Comparison of ENCODE assay signal across 9 cellular contexts in the genomic region with DNA sequence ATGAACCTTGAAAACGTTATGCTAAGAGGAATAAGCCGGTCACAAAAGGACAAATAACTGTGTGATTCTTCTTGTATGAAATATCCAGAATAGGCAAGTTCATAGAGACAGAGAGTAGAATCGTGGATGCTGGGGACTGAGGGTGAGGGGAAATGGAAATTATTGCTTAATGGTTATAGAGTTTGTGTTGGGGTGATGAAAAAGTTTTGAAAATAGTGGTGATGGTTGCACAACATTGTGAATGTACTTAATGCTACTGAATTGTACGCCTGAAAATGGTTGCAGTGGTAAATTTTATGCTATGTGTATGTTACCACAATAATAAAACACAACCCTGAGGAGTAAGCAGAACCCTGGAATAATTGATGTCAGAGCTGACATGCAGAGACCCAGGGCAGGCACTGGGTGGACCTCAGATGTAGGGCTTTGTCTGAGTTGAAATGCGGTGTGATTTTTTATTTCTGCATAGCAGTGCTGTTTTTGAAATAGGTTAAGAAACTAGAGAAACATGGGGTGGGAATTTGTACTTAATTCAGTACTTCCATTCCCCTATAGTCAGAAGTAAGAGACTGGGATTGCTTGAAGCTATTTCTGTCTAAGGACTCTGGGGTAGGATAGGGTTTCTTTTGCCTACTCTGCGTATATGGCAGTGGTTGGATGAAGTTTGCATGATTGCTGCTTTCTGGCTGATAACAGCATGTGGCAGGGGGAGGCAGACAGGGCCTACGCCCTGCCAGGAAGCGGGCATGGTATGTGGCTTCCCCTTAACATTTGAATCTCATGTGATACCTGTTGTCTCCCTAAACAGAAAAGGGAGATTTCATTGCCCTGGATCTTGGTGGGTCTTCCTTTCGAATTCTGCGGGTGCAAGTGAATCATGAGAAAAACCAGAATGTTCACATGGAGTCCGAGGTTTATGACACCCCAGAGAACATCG. TPM values are rescaled to one million over a fixed set of nuclear protein-coding genes. Genes with fewer than 3 reads are reported as not detected.
DNase-seq lines count a peak whose midpoint lies in the region; ATAC-seq lines count a peak whose summit lies in the region.
"Had no signal": no experiment of that assay in that cellular context is flagged by ENCODE, and none has a peak within 500 bp of the region (broad histone marks: within the 10 kb centered on the region; RNA-seq: fewer than 3 reads in every experiment).

No MANE protein-coding gene starts in this region.

- H3K36me3 Mint-ChIP-seq in T-helper 17 cell (ENCODE audit: low read depth): peaks cover 4% of the 10 kb centered on the region
- peaks cover 95% of the 10 kb centered on the region for H3K36me3 Mint-ChIP-seq in stimulated activated effector memory CD8-positive, alpha-beta T cell treated with anti-CD3 and anti-CD28 coated beads, Interleukin-12 subunit alpha, Interleukin-12 subunit beta, amount 100 ng/mL, for 72 hours
- H3K36me3 Mint-ChIP-seq: naive B cell had no signal

- H3K4me3 Mint-ChIP-seq in T-helper 17 cell: peak overlapping the region; percentile 81
- no peak overlapping the region for H3K4me3 Mint-ChIP-seq in stimulated activated effector memory CD8-positive, alpha-beta T cell treated with anti-CD3 and anti-CD28 coated beads, Interleukin-12 subunit alpha, Interleukin-12 subunit beta, amount 100 ng/mL, for 72 hours
- H3K4me3 Mint-ChIP-seq: naive B cell had no signal

- H3K9me3 Mint-ChIP-seq in stimulated activated effector memory CD8-positive, alpha-beta T cell treated with anti-CD3 and anti-CD28 coated beads, Interleukin-12 subunit alpha, Interleukin-12 subunit beta, amount 100 ng/mL, for 72 hours: no peaks in the 10 kb centered on the region
- H3K9me3 Mint-ChIP-seq: naive B cell had no signal

- peak overlapping the region; percentile 97 for H3K27ac Mint-ChIP-seq in T-helper 17 cell
- peak overlapping the region; percentile 75 for H3K27ac Mint-ChIP-seq in stimulated activated effector memory CD8-positive, alpha-beta T cell treated with anti-CD3 and anti-CD28 coated beads, Interleukin-12 subunit alpha, Interleukin-12 subunit beta, amount 100 ng/mL, for 72 hours

- H3K27me3 Mint-ChIP-seq in T-helper 17 cell: no peaks in the 10 kb centered on the region
- H3K27me3 Mint-ChIP-seq: naive B cell had no signal

- peak; percentile 11 for DNase-seq in NK-92 treated with Interleukin-12 subunit alpha and Interleukin-12 subunit beta, amount 100 ng/mL, for 24 hours (lab: John Stamatoyannopoulos, UW)
- DNase-seq in NK-92 (lab: John Stamatoyannopoulos, UW; ENCODE audit: unreplicated experiment): no peak
- DNase-seq in T-helper 17 cell: peak in 2 of 3 donors; percentile 38 to 41
- DNase-seq in effector CD4-positive, alpha-beta T cell: peak; percentile 24
- DNase-seq in stimulated activated effector memory CD8-positive, alpha-beta T cell treated with anti-CD3 and anti-CD28 coated beads, Interleukin-12 subunit alpha, Interleukin-12 subunit beta, amount 100 ng/mL, for 72 hours (ENCODE audit: low spot score in 2 of 2): no peak
- DNase-seq in hypothalamus (lab: John Stamatoyannopoulos, UW): no peak
- no peak for DNase-seq in stimulated activated CD4-positive, alpha-beta T cell treated with anti-CD3 and anti-CD28 coated beads, Interleukin-2, amount 100 ng/mL, for 48 hours
- DNase-seq: naive B cell had no signal

- peaks cover 46% of the 10 kb centered on the region for H3K4me1 Mint-ChIP-seq in T-helper 17 cell
- peaks cover 56% of the 10 kb centered on the region for H3K4me1 Mint-ChIP-seq in stimulated activated effector memory CD8-positive, alpha-beta T cell treated with anti-CD3 and anti-CD28 coated beads, Interleukin-12 subunit alpha, Interleukin-12 subunit beta, amount 100 ng/mL, for 72 hours

- ATAC-seq in T-helper 17 cell (peak; percentile 94), GM21381 (IDR thresholded peaks at IDR 0.05; ENCODE audit: unreplicated experiment) (no peak)
- peak; percentile 59 for ATAC-seq in stimulated activated effector memory CD8-positive, alpha-beta T cell treated with anti-CD3 and anti-CD28 coated beads, Interleukin-12 subunit alpha, Interleukin-12 subunit beta, amount 100 ng/mL, for 72 hours

- no peaks in the 10 kb centered on the region for H3K9me3 ChIP-seq in T-helper 17 cell (ENCODE audit: control insufficient read depth, low read length, poor library complexity, severe bottlenecking)

RNA-seq across cellular contexts. Expression of gene TACR2, which starts 57.4 kb away (rescaled TPM):
- total RNA-seq in T-helper 17 cell: not detected

Comparison
In these comparisons a context has a peak if more than half of its experiments do, and no peak if none do; other contexts are left out.
1. DNase-seq: peak in NK-92 treated with Interleukin-12 subunit alpha and Interleukin-12 subunit beta, amount 100 ng/mL, for 24 hours (single experiment), T-helper 17 cell (2 of 3) and effector CD4-positive, alpha-beta T cell (single experiment); none in NK-92 (single experiment), stimulated activated effector memory CD8-positive, alpha-beta T cell treated with anti-CD3 and anti-CD28 coated beads, Interleukin-12 subunit alpha, Interleukin-12 subunit beta, amount 100 ng/mL, for 72 hours (0 of 2), hypothalamus (0 of 51) and stimulated activated CD4-positive, alpha-beta T cell treated with anti-CD3 and anti-CD28 coated beads, Interleukin-2, amount 100 ng/mL, for 48 hours (0 of 2).